Comparison of ENCODE assay signal across 1 cellular context in the genomic region with DNA sequence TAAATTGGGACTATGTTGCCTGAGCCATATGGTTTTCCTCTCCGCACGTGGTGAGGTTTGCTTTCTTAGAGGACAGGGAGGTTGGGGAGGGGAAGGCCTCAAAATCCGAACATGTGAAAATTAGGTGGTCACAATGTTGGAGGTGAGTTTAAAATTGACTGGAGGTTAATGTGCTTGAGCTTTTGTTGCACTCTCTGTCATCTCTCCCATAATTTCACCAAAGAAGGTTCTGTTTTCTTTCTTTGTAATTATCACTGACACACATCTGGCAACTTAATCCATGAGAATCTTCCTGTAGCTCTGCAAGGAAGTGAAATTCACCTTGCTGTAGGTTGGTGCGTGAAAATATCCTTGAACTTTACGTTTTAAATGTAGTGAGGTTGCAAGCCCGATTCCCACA.
TF ChIP-seq lines count a peak whose summit lies in the region.

No MANE protein-coding gene starts in this region.

TF ChIP-seq in IMR-90, 13 proteins besides CTCF, POLR2A, EP300 and RAD21:
- TF ChIP-seq, protein P1, sequence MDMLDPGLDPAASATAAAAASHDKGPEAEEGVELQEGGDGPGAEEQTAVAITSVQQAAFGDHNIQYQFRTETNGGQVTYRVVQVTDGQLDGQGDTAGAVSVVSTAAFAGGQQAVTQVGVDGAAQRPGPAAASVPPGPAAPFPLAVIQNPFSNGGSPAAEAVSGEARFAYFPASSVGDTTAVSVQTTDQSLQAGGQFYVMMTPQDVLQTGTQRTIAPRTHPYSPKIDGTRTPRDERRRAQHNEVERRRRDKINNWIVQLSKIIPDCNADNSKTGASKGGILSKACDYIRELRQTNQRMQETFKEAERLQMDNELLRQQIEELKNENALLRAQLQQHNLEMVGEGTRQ (IDR thresholded peaks at IDR 0.05; ENCODE audit: low read depth, low read length): no peak
- TF ChIP-seq ELK1 (IDR thresholded peaks at IDR 0.05; ENCODE audit: borderline replicate concordance, low read depth, low read length) (no peak), RCOR1 (IDR thresholded peaks at IDR 0.05; ENCODE audit: insufficient replicate concordance, low read length) (no peak), NFE2L2 (IDR thresholded peaks at IDR 0.05; ENCODE audit: low read depth, low read length) (no peak), MXI1 (IDR thresholded peaks at IDR 0.05; ENCODE audit: borderline replicate concordance, low read depth, low read length) (no peak), CHD1 (IDR thresholded peaks at IDR 0.05; ENCODE audit: low read depth, low read length) (no peak), MAFK (IDR thresholded peaks at IDR 0.05; ENCODE audit: low read depth, low read length) (no peak), CEBPB (IDR thresholded peaks at IDR 0.05; ENCODE audit: low read depth, low read length) (no peak), BHLHE40 (IDR thresholded peaks at IDR 0.05; ENCODE audit: low read depth, low read length) (no peak), SMC3 (IDR thresholded peaks at IDR 0.05; ENCODE audit: low read depth, low read length) (no peak), RFX5 (IDR thresholded peaks at IDR 0.05; ENCODE audit: low read depth, low read length) (no peak), FOS (IDR thresholded peaks at IDR 0.05; ENCODE audit: low read depth, low read length) (no peak), MAZ (IDR thresholded peaks at IDR 0.05; ENCODE audit: borderline replicate concordance, low read depth, low read length) (no peak)
